ENCODE assay signal across 24 cellular contexts in genomic region chr18:7535436-7536190, GRCh38.
"Had no signal": no experiment of that assay in that cellular context is flagged by ENCODE, and none has a peak within 500 bp of the region (broad histone marks: within the 10 kb centered on the region; RNA-seq: fewer than 3 reads in every experiment).

No MANE protein-coding gene starts in this region.

- H3K9me3 ChIP-seq: adrenal gland, ascending aorta, colonic mucosa, neutrophil, prostate gland, testis had no signal

- H3K27ac ChIP-seq: adrenal gland, ascending aorta, brain microvascular endothelial cell, colonic mucosa, dorsolateral prefrontal cortex, left ventricle myocardium inferior, neutrophil, ovary, prostate gland, spleen, testis, upper lobe of left lung had no signal

- DNase-seq: activated B cell treated with CpG ODN at 0.5 μM for 24 hours; activated CD4-positive, alpha-beta T cell treated with anti-CD3 and anti-CD28 coated beads for 36 hours; activated CD4-positive, alpha-beta T cell treated with anti-CD3 and anti-CD28 coated beads, Interleukin-2, amount 50 U/mL, for 4 hours; activated CD8-positive, alpha-beta memory T cell treated with anti-CD3 and anti-CD28 coated beads for 24 hours; activated CD8-positive, alpha-beta memory T cell treated with anti-CD3 and anti-CD28 coated beads, Interleukin-2, amount 50 U/mL, for 48 hours; activated naive CD4-positive, alpha-beta T cell; activated T-cell treated with anti-CD3 and anti-CD28 coated beads, Interleukin-2, amount 50 U/mL, for 4 hours; adrenal gland; brain microvascular endothelial cell; colonic mucosa; dorsolateral prefrontal cortex; kidney glomerular epithelial cell; left ventricle myocardium inferior; midbrain; ovary; spleen; stimulated activated CD4-positive, alpha-beta T cell treated with anti-CD3 and anti-CD28 coated beads, Interleukin-4, amount 100 ng/mL, for 1 hour; stimulated activated naive CD4-positive, alpha-beta T cell; T1000; testis; upper lobe of left lung had no signal

- H3K4me1 ChIP-seq: adrenal gland, ascending aorta, colonic mucosa, prostate gland, spleen, testis, upper lobe of left lung had no signal

- H3K27me3 ChIP-seq: adrenal gland, ascending aorta, brain microvascular endothelial cell, colonic mucosa, dorsolateral prefrontal cortex, neutrophil, ovary, spleen, testis, upper lobe of left lung had no signal

- H3K36me3 ChIP-seq: adrenal gland, ascending aorta, brain microvascular endothelial cell, colonic mucosa, left ventricle myocardium inferior, neutrophil, ovary, prostate gland, spleen, upper lobe of left lung had no signal

- H3K4me3 ChIP-seq: adrenal gland, ascending aorta, colonic mucosa, dorsolateral prefrontal cortex, left ventricle myocardium inferior, ovary, prostate gland, spleen, testis, upper lobe of left lung had no signal
